In the genomic region with DNA sequence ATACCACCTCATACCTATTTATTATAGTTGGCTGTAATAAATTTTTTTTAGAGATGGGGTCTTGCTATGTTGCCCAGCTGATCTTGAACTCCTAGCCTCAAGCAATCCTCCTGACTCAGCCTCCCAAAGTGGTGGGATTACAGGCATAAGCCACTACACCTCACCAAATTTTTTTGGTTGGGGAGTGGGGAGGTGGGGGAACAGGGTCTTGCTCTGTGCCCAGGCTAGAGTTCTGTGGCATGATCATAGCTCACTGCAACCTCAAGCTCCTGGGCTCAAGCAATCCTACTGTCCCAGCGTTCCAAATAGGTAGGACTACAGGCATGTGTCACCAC, we compare ENCODE assay signal across 30 cellular contexts.
"Had no signal": no experiment of that assay in that cellular context is flagged by ENCODE, and none has a peak within 500 bp of the region (broad histone marks: within the 10 kb centered on the region; RNA-seq: fewer than 3 reads in every experiment).

No MANE protein-coding gene starts in this region.

- H3K9me3 ChIP-seq: esophagus squamous epithelium, ovary, psoas muscle, sigmoid colon, testis, tibial artery, upper lobe of left lung had no signal

- ATAC-seq: effector memory CD8-positive, alpha-beta T cell; left colon; left ventricle myocardium superior; natural killer cell; psoas muscle; right cardiac atrium; stimulated activated effector memory CD8-positive, alpha-beta T cell treated with anti-CD3 and anti-CD28 coated beads, Interleukin-12 subunit alpha, Interleukin-12 subunit beta, amount 100 ng/mL, for 72 hours; stimulated activated naive CD8-positive, alpha-beta T cell treated with anti-CD3 and anti-CD28 coated beads, Interleukin-15, Interleukin-2, amounts not matched to agents 100 U/mL and 50 U/mL, for 24 hours had no signal

- H3K4me3 ChIP-seq: esophagus squamous epithelium, lung, ovary, psoas muscle, sigmoid colon, testis, tibial artery, upper lobe of left lung had no signal

- FAIRE-seq: endometrium, urothelium cell line had no signal

- H3K27ac ChIP-seq: esophagus squamous epithelium, ovary, psoas muscle, sigmoid colon, testis, tibial artery, upper lobe of left lung had no signal

- H3K36me3 ChIP-seq: esophagus squamous epithelium, ovary, sigmoid colon, tibial artery, upper lobe of left lung had no signal

- H3K27me3 ChIP-seq: ovary, sigmoid colon, testis, tibial artery, upper lobe of left lung had no signal

- DNase-seq: cortex of kidney; effector memory CD8-positive, alpha-beta T cell; erythroblast; esophagus squamous epithelium; foreskin melanocyte; glutamatergic neuron; hypothalamus; immature natural killer cell; islet precursor cell; kidney glomerular epithelial cell; left ventricle myocardium superior; natural killer cell; occipital lobe; ovary; posterior cingulate gyrus; psoas muscle; right cardiac atrium; sigmoid colon; stimulated activated CD4-positive, alpha-beta T cell treated with anti-CD3 and anti-CD28 coated beads, Interleukin-2, amount 100 ng/mL, for 24 hours; stimulated activated CD4-positive, alpha-beta T cell treated with anti-CD3 and anti-CD28 coated beads, Interleukin-4, amount 100 ng/mL, for 24 hours; stimulated activated naive CD8-positive, alpha-beta T cell treated with anti-CD3 and anti-CD28 coated beads, Interleukin-15, Interleukin-2, amounts not matched to agents 100 U/mL and 50 U/mL, for 24 hours; substantia nigra; testis; tibial artery; upper lobe of left lung had no signal
